7 cellular contexts compared by ENCODE assay signal in the genomic region with DNA sequence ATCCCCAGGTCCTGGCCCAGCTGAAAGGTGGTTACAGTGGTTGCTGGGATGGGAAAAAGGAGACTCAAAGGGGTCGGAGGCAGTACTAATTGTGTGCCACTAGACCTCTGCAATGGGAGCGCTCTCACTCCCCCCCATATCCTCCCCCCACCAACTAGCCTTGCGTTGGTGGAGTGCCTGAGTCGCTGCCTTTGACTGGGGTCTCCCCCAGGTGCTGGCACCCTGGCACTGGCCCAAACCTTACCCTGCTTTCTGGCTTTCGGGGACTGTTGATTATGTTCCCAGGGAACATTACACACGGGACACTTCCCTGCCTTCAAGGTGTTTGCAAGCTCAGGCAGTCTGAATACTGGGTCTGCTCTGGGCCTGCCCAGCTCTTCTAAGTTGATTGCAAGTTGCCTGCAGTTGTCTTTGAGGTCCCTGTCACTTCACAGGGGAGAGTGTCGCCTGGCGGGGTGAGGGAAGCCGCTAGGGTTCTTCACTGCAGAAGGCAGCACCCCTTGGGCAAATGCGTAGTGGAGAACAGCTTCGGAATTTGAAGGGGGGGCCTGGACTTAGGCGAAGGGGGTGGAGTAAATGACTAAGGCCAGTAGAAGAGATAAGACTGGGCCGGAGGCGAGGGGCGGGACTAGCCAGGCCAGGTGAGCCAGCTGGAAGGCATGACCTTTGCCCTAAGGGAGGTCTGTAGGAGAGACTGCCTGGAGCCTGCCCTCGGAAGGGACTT.
DNase-seq lines count a peak whose midpoint lies in the region; ATAC-seq, FAIRE-seq and TF ChIP-seq lines count a peak whose summit lies in the region.

No MANE protein-coding gene starts in this region.

- H3K4me3 Mint-ChIP-seq in activated CD4-positive, alpha-beta memory T cell treated with anti-CD3 and anti-CD28 coated beads, Interleukin-2, amount 10 ng/mL, durations not matched to agents 7 days and 5 days: peak overlapping the region; percentile 88

- H3K36me3 ChIP-seq in HUES6 (ENCODE audit: control insufficient read depth, insufficient read depth, low read length) (no peaks in the 10 kb centered on the region), iPS-20b (ENCODE audit: insufficient read depth, low read depth, low read length) (no peaks in the 10 kb centered on the region), small intestine (ENCODE audit: control insufficient read depth in 2 of 2, insufficient read depth in 2 of 2, low read length in 2 of 2) (no peaks in the 10 kb centered on the region), esophagus muscularis mucosa (no peaks in the 10 kb centered on the region)

- no peaks in the 10 kb centered on the region for H3K9me3 ChIP-seq in HUES6 (ENCODE audit: control insufficient read depth, insufficient read depth, low read depth, low read length)
- H3K9me3 ChIP-seq in iPS-20b (ENCODE audit: insufficient read depth, low read depth, low read length): no peaks in the 10 kb centered on the region
- H3K9me3 ChIP-seq in small intestine (ENCODE audit: control insufficient read depth, low read depth): no peaks in the 10 kb centered on the region
- no peaks in the 10 kb centered on the region for H3K9me3 ChIP-seq in esophagus muscularis mucosa

- H3K4me3 ChIP-seq in HUES6 (ENCODE audit: low read depth, low read length): peak overlapping the region; percentile 74
- H3K4me3 ChIP-seq in iPS-20b (ENCODE audit: low read length): peak overlapping the region; percentile 80
- H3K4me3 ChIP-seq in small intestine (ENCODE audit: low read depth in 1 of 2, low read length in 2 of 2): peak overlapping the region; percentile 87 to 89
- H3K4me3 ChIP-seq in esophagus muscularis mucosa: no peak overlapping the region

- no peak for TF ChIP-seq EP300 in esophagus muscularis mucosa (IDR thresholded peaks at IDR 0.05)

- H3K27ac ChIP-seq in HUES6 (ENCODE audit: low read depth, low read length) (no peak overlapping the region), iPS-20b (ENCODE audit: low read length) (no peak overlapping the region), small intestine (ENCODE audit: low read depth in 1 of 2, low read length in 1 of 2) (peak overlapping the region; percentile 90 to 93), esophagus muscularis mucosa (replicated peaks in 1 of 4) (no peak overlapping the region)

- no peak for DNase-seq in activated CD4-positive, alpha-beta memory T cell treated with anti-CD3 and anti-CD28 coated beads, Interleukin-2, amount 10 ng/mL, durations not matched to agents 7 days and 5 days
- peak; percentile 98 for DNase-seq in small intestine
- no peak for DNase-seq in head of caudate nucleus
- no peak for DNase-seq in esophagus muscularis mucosa (ENCODE audit: extremely low spot score)

- H3K9ac ChIP-seq in HUES6 (ENCODE audit: low read length): peak overlapping the region; percentile 60
- peak overlapping the region; percentile 73; the same call in 1 of the 2 replicates for H3K9ac ChIP-seq in iPS-20b (ENCODE audit: low read depth, low read length)

- H3K4me1 ChIP-seq in HUES6 (ENCODE audit: control insufficient read depth, insufficient read depth, low read length) (peaks cover 36% of the 10 kb centered on the region), iPS-20b (ENCODE audit: insufficient read depth, low read length) (peaks cover 26% of the 10 kb centered on the region), small intestine (ENCODE audit: control insufficient read depth in 2 of 2, insufficient read depth in 1 of 2, low read depth in 1 of 2, low read length in 1 of 2) (peaks cover 23 to 25% of the 10 kb centered on the region in 2 donors), esophagus muscularis mucosa (peaks cover 21 to 26% (median 23%) of the 10 kb centered on the region in 4 donors)

- peaks cover 20% of the 10 kb centered on the region for H3K36me3 Mint-ChIP-seq in activated CD4-positive, alpha-beta memory T cell treated with anti-CD3 and anti-CD28 coated beads, Interleukin-2, amount 10 ng/mL, durations not matched to agents 7 days and 5 days (ENCODE audit: low read depth)

- ATAC-seq in GM21723 (IDR thresholded peaks at IDR 0.05; ENCODE audit: unreplicated experiment): no peak

- intact Hi-C loops in head of caudate nucleus (cut with DNase I) (no loop called here), esophagus muscularis mucosa (cut with DNase I) (no loop called here)

- POLR2A ChIA-PET in activated CD4-positive, alpha-beta memory T cell treated with anti-CD3 and anti-CD28 coated beads, Interleukin-2, amount 10 ng/mL, durations not matched to agents 7 days and 5 days (lab: Charles Lee): interaction anchor here (0.9 to 11.7 kb wide), 6 partner anchors 9 to 170 kb away, joined by 6 to 314 read pairs (median 8); no protein-coding TSS in a partner anchor

- CTCF ChIA-PET in activated CD4-positive, alpha-beta memory T cell treated with anti-CD3 and anti-CD28 coated beads, Interleukin-2, amount 10 ng/mL, durations not matched to agents 7 days and 5 days (lab: Charles Lee): interaction anchor here (2.9 kb wide), 1 partner anchor 20 kb away, joined by 35 read pairs; no protein-coding TSS in a partner anchor

- peaks cover 66% of the 10 kb centered on the region for H3K4me1 Mint-ChIP-seq in activated CD4-positive, alpha-beta memory T cell treated with anti-CD3 and anti-CD28 coated beads, Interleukin-2, amount 10 ng/mL, durations not matched to agents 7 days and 5 days

- H3K27me3 ChIP-seq in HUES6 (ENCODE audit: control insufficient read depth, insufficient read depth, low read length): peaks cover 15% of the 10 kb centered on the region
- H3K27me3 ChIP-seq in iPS-20b (ENCODE audit: insufficient read depth, low read length): peaks cover 16% of the 10 kb centered on the region
- no peaks in the 10 kb centered on the region for H3K27me3 ChIP-seq in small intestine (ENCODE audit: control insufficient read depth in 2 of 2, insufficient read depth in 2 of 2, low read length in 2 of 2)
- H3K27me3 ChIP-seq in esophagus muscularis mucosa: peaks cover 0 to 50% (median 5%) of the 10 kb centered on the region in 4 donors

- FAIRE-seq in small intestine (lab: Jason Lieb, UNC): no peak

- WGBS in small intestine, 3 donors: 12 to 62% (median 32%) methylated on average over 16 of the region's 16 CpGs
- WGBS in esophagus muscularis mucosa: 88% methylated on average over 16 of the region's 16 CpGs

- no peaks in the 10 kb centered on the region for H3K9me3 Mint-ChIP-seq in activated CD4-positive, alpha-beta memory T cell treated with anti-CD3 and anti-CD28 coated beads, Interleukin-2, amount 10 ng/mL, durations not matched to agents 7 days and 5 days

- peaks cover 2% of the 10 kb centered on the region for H3K27me3 Mint-ChIP-seq in activated CD4-positive, alpha-beta memory T cell treated with anti-CD3 and anti-CD28 coated beads, Interleukin-2, amount 10 ng/mL, durations not matched to agents 7 days and 5 days

- TF ChIP-seq CTCF in esophagus muscularis mucosa (IDR thresholded peaks at IDR 0.05): no peak

- peak overlapping the region; percentile 31 for H3K27ac Mint-ChIP-seq in activated CD4-positive, alpha-beta memory T cell treated with anti-CD3 and anti-CD28 coated beads, Interleukin-2, amount 10 ng/mL, durations not matched to agents 7 days and 5 days

- no peak for TF ChIP-seq POLR2A in esophagus muscularis mucosa (IDR thresholded peaks at IDR 0.05; ENCODE audit: low read depth)

Comparison
In these comparisons a context has a peak if more than half of its experiments do, and no peak if none do; other contexts are left out.
1. H3K27ac ChIP-seq: peak in small intestine (2 of 2); none in HUES6 (single experiment), iPS-20b (single experiment) and esophagus muscularis mucosa (0 of 4).
2. H3K4me3 ChIP-seq: peak in HUES6 (single experiment), iPS-20b (single experiment) and small intestine (2 of 2); none in esophagus muscularis mucosa (0 of 4).